ENCODE assay signal across 2 cellular contexts in the genomic region with DNA sequence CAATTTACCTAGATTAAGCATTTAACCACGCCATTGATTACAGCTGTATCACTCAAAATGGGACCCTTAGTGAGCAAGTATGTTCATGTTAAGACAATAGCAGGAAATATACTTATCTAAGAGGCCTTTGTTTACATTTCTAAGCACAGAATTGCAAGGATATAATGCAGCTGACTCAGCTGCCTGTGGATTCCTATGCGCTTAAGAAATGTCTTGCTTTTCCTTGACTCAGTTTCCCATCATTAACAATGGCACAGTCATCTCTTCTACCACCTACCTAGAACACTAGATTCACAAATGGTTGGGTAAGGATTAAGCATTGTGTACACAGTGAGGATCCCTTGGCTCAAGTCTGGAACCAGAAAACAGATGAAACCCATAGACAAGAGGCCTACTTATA.
TF ChIP-seq lines count a peak whose summit lies in the region.

No MANE protein-coding gene starts in this region.

TF ChIP-seq in A549, 52 proteins besides CTCF, POLR2A, EP300 and RAD21 (continued from another document):
- TF ChIP-seq, protein P1, sequence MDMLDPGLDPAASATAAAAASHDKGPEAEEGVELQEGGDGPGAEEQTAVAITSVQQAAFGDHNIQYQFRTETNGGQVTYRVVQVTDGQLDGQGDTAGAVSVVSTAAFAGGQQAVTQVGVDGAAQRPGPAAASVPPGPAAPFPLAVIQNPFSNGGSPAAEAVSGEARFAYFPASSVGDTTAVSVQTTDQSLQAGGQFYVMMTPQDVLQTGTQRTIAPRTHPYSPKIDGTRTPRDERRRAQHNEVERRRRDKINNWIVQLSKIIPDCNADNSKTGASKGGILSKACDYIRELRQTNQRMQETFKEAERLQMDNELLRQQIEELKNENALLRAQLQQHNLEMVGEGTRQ (IDR thresholded peaks at IDR 0.05): no peak
- TF ChIP-seq, protein P2, sequence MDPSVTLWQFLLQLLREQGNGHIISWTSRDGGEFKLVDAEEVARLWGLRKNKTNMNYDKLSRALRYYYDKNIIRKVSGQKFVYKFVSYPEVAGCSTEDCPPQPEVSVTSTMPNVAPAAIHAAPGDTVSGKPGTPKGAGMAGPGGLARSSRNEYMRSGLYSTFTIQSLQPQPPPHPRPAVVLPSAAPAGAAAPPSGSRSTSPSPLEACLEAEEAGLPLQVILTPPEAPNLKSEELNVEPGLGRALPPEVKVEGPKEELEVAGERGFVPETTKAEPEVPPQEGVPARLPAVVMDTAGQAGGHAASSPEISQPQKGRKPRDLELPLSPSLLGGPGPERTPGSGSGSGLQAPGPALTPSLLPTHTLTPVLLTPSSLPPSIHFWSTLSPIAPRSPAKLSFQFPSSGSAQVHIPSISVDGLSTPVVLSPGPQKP (IDR thresholded peaks at IDR 0.05; ENCODE audit: low read depth, low read length): no peak
- TF ChIP-seq RNF2 (IDR thresholded peaks at IDR 0.05; ENCODE audit: borderline replicate concordance, low read depth) (no peak), SMC3 (IDR thresholded peaks at IDR 0.05) (no peak), TP53 (CRISPR knock-in tag; IDR thresholded peaks at IDR 0.05) (no peak), FOSL2 (IDR thresholded peaks at IDR 0.05) (no peak), FOSL2 (CRISPR knock-in tag; IDR thresholded peaks at IDR 0.05) (no peak), FOSB (CRISPR knock-in tag; IDR thresholded peaks at IDR 0.05) (no peak), EHMT2 (IDR thresholded peaks at IDR 0.05; ENCODE audit: low read depth) (no peak), E2F6 (IDR thresholded peaks at IDR 0.05; ENCODE audit: borderline replicate concordance, low read depth) (no peak), MAFK (IDR thresholded peaks at IDR 0.05; ENCODE audit: partially characterized antibody) (no peak), CEBPB (IDR thresholded peaks at IDR 0.05) (no peak), ESRRA (IDR thresholded peaks at IDR 0.05; ENCODE audit: borderline replicate concordance, low read length) (no peak)
- TF ChIP-seq, protein P3, sequence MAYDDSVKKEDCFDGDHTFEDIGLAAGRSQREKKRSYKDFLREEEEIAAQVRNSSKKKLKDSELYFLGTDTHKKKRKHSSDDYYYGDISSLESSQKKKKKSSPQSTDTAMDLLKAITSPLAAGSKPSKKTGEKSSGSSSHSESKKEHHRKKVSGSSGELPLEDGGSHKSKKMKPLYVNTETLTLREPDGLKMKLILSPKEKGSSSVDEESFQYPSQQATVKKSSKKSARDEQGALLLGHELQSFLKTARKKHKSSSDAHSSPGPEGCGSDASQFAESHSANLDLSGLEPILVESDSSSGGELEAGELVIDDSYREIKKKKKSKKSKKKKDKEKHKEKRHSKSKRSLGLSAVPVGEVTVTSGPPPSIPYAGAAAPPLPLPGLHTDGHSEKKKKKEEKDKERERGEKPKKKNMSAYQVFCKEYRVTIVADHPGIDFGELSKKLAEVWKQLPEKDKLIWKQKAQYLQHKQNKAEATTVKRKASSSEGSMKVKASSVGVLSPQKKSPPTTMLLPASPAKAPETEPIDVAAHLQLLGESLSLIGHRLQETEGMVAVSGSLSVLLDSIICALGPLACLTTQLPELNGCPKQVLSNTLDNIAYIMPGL (CRISPR knock-in tag; IDR thresholded peaks at IDR 0.05; ENCODE audit: borderline replicate concordance): no peak
TF ChIP-seq in A549: peak in this region for 0.

TF ChIP-seq in IMR-90, 13 proteins besides CTCF, POLR2A, EP300 and RAD21 (continued from another document):
- TF ChIP-seq, protein P1 (IDR thresholded peaks at IDR 0.05; ENCODE audit: low read depth, low read length): no peak
- TF ChIP-seq NFE2L2 (IDR thresholded peaks at IDR 0.05; ENCODE audit: low read depth, low read length): no peak
- TF ChIP-seq FOS (IDR thresholded peaks at IDR 0.05; ENCODE audit: low read depth, low read length): peak; percentile 39; the same call in 1 of the 2 replicates
- peak; percentile 82 for TF ChIP-seq MAFK (IDR thresholded peaks at IDR 0.05; ENCODE audit: low read depth, low read length)
